In genomic region chr16:20884240-20884556, GRCh38 we compare ENCODE assay signal across 11 cellular contexts. TPM values are rescaled to one million over a fixed set of nuclear protein-coding genes. Genes with fewer than 3 reads are reported as not detected.
DNase-seq lines count a peak whose midpoint lies in the region; ATAC-seq and TF ChIP-seq lines count a peak whose summit lies in the region.
"Had no signal": no experiment of that assay in that cellular context is flagged by ENCODE, and none has a peak within 500 bp of the region (broad histone marks: within the 10 kb centered on the region; RNA-seq: fewer than 3 reads in every experiment).

No MANE protein-coding gene starts in this region.

- no peak for TF ChIP-seq CTCF in HFFc6 (IDR thresholded peaks at IDR 0.05)
- no peak for TF ChIP-seq CTCF in ascending aorta (IDR thresholded peaks at IDR 0.05)
- no peak for TF ChIP-seq CTCF in right lobe of liver (IDR thresholded peaks at IDR 0.05)

- no peak overlapping the region for H3K4me3 Mint-ChIP-seq in HFFc6

- H3K36me3 ChIP-seq in ascending aorta (no peaks in the 10 kb centered on the region), right lobe of liver (no peaks in the 10 kb centered on the region)

- H3K36me3 Mint-ChIP-seq in HFFc6 (ENCODE audit: low read depth) = peaks cover 19% of the 10 kb centered on the region

- peak overlapping the region; percentile 54 for H3K27ac Mint-ChIP-seq in HFFc6

- H3K27me3 Mint-ChIP-seq in HFFc6 (ENCODE audit: insufficient read depth) = no peaks in the 10 kb centered on the region

- H3K27me3 ChIP-seq in ascending aorta = no peaks in the 10 kb centered on the region
- H3K27me3 ChIP-seq in right lobe of liver = no peaks in the 10 kb centered on the region

- H3K9me3 Mint-ChIP-seq in HFFc6 = no peaks in the 10 kb centered on the region

- no peak for TF ChIP-seq POLR2A in right lobe of liver (IDR thresholded peaks at IDR 0.05)

- H3K27ac ChIP-seq in ascending aorta = peak overlapping the region; percentile 24 to 28
- peak overlapping the region; percentile 24 to 79 (median 74) for H3K27ac ChIP-seq in right lobe of liver
- H3K27ac ChIP-seq: epithelial cell of prostate had no signal

- 20% methylated on average over 1 of the region's 1 CpG for WGBS in right lobe of liver (ENCODE audit: insufficient coverage, low coverage, low lambda C conversion rate, missing lambda C conversion rate)

- peaks cover 65% of the 10 kb centered on the region for H3K4me1 Mint-ChIP-seq in HFFc6 (ENCODE audit: low read depth)

- DNase-seq in AG08396 (ENCODE audit: low spot score) (peak; percentile 39), HFFc6 (peak; percentile 69), ascending aorta (ENCODE audit: low spot score in 2 of 2) (no peak), right lobe of liver (peak in 2 of 3 donors; percentile 63 to 78), NCI-H748 (lab: John Stamatoyannopoulos, UW; ENCODE audit: unreplicated experiment) (no peak), foreskin melanocyte (no peak), NCI-H524 (lab: John Stamatoyannopoulos, UW) (no peak)
- DNase-seq: NCI-H226 had no signal

- H3K9me3 ChIP-seq in ascending aorta = no peaks in the 10 kb centered on the region
- no peaks in the 10 kb centered on the region for H3K9me3 ChIP-seq in right lobe of liver

- H3K4me3 ChIP-seq in ascending aorta (no peak overlapping the region), right lobe of liver (peak overlapping the region in 1 of 3 donors; percentile 32)

- H3K4me1 ChIP-seq in ascending aorta = peaks cover under 1 to 38% of the 10 kb centered on the region in 2 donors
- peaks cover 0 to 88% (median 36%) of the 10 kb centered on the region in 4 donors for H3K4me1 ChIP-seq in right lobe of liver

- intact Hi-C loops in ascending aorta (cut with DNase I) = no loop called here
- intact Hi-C loops in right lobe of liver (cut with DNase I) = no loop called here

- ATAC-seq in right lobe of liver = peak; percentile 41 to 75 (median 70)
- ATAC-seq in HG03159 (IDR thresholded peaks at IDR 0.05; ENCODE audit: unreplicated experiment) = no peak
- ATAC-seq: HCT116 had no signal

RNA-seq across cellular contexts. Expression of gene DCUN1D3, which starts 16.0 kb away (rescaled TPM):
- 10 to 100 TPM; 29.2 to 41.0 (median 32.1) TPM for total RNA-seq in HFFc6 (2021; fragmentation: NEBNext Ultra II Directional; extraction: Animal tissue kit (Norgen Biotek cat#: 25700))
- total RNA-seq in ascending aorta = 9.8 TPM
- total RNA-seq in right lobe of liver = 10 to 100 TPM; 10.3 to 15.1 (median 13.8) TPM

RNA-seq across cellular contexts. Expression of gene LYRM1, which starts 16.4 kb away (rescaled TPM):
- 10 to 100 TPM; 22.2 to 28.4 (median 25.8) TPM for total RNA-seq in HFFc6 (2021; fragmentation: NEBNext Ultra II Directional; extraction: Animal tissue kit (Norgen Biotek cat#: 25700))
- total RNA-seq in ascending aorta (3.9 TPM), right lobe of liver (100 to 1,000 TPM in 1 of 6 experiments, 10 to 100 TPM in 5; 32.4 to 102 (median 37.9) TPM)

Comparison
In these comparisons a context has a peak if more than half of its experiments do, and no peak if none do; other contexts are left out.
1. DNase-seq: peak in AG08396 (single experiment), HFFc6 (single experiment) and right lobe of liver (2 of 3); none in ascending aorta (0 of 2), NCI-H748 (single experiment), foreskin melanocyte (single experiment) and NCI-H524 (0 of 2).